Comparison of ENCODE assay signal across 10 cellular contexts in the genomic region with DNA sequence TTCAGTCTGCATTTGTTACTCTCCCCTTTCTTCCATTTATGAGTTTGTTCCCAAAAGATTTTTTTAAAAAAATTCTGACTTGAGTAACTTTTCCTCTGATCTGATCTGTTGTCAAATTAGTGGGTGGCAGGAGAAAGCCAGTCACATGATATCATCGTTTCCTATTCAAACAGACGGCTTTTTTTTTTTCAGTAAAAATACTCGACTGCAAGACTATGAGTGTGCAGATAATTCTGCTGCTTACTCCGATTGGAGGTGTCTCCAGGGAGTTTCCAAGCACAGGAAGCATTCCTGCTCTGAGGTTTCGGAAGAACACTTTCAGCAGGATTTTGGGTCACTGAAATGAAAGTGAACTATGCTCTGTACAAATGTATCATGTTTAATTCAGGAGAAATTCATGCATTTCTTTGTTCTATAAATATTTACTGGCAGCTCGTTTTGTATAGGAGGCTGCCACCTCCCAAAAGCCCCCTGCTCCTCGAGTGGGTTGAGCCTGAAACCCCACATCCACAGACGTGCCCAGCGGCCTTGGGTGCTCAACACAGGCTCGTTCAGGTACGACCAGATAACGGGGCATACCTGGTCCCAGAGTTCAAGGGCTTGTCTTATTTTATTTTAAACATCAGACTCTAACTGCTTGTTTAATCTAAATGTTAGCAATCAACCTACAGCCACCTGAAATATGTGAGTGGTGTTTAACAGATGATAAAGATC.
DNase-seq lines count a peak whose midpoint lies in the region; ATAC-seq, FAIRE-seq and TF ChIP-seq lines count a peak whose summit lies in the region.
"Had no signal": no experiment of that assay in that cellular context is flagged by ENCODE, and none has a peak within 500 bp of the region (broad histone marks: within the 10 kb centered on the region; RNA-seq: fewer than 3 reads in every experiment).

No MANE protein-coding gene starts in this region.

- TF ChIP-seq POLR2A in GM12892 (IDR thresholded peaks at IDR 0.05; ENCODE audit: low read depth, low read length): no peak

- no peaks in the 10 kb centered on the region for H3K9me3 Mint-ChIP-seq in CD8-positive, alpha-beta T cell
- H3K9me3 Mint-ChIP-seq: activated naive CD4-positive, alpha-beta T cell treated with anti-CD3 and anti-CD28 coated beads for 36 hours had no signal

- no peak for TF ChIP-seq CTCF in A673 (conservative IDR thresholded peaks at IDR 0.05; ENCODE audit: low read depth, low read length)
- no peak for TF ChIP-seq CTCF in CD8-positive, alpha-beta T cell (IDR thresholded peaks at IDR 0.05)

- no peaks in the 10 kb centered on the region for H3K36me3 ChIP-seq in A673 (ENCODE audit: insufficient read depth, low read length, poor library complexity, severe bottlenecking)
- H3K36me3 ChIP-seq in CD8-positive, alpha-beta T cell (ENCODE audit: insufficient read depth, low read length): no peaks in the 10 kb centered on the region

- H3K27me3 Mint-ChIP-seq in CD8-positive, alpha-beta T cell (ENCODE audit: low read depth): peaks cover 36% of the 10 kb centered on the region

- peak overlapping the region; percentile 12 for H3K4me3 ChIP-seq in A673 (ENCODE audit: low read depth, low read length, poor library complexity, severe bottlenecking)
- no peak overlapping the region for H3K4me3 ChIP-seq in CD8-positive, alpha-beta T cell (ENCODE audit: low read depth, low read length)

- in situ Hi-C loops in KBM-7 (cut with MboI; ENCODE audit: low pct_unique_long_range_greater_than_20kb, low sequenced_read_pairs): loop anchor here (25.0 kb wide), 1 partner anchor 90 kb away; no protein-coding TSS in a partner anchor

- no peak for FAIRE-seq in GM12892 (lab: Jason Lieb, UNC)

- POLR2A ChIA-PET in A673 (lab: Charles Lee; ENCODE audit: low non-redundant PET): no interaction called here
- POLR2A ChIA-PET in CD8-positive, alpha-beta T cell (lab: Charles Lee): interaction anchor here (0.6 kb wide), 1 partner anchor 98 kb away, joined by 3 read pairs; no protein-coding TSS in a partner anchor

- H3K4me1 Mint-ChIP-seq in CD8-positive, alpha-beta T cell (ENCODE audit: low read depth): peaks cover 10% of the 10 kb centered on the region

- no TSS peak for BruUV-seq in A673 (replicated peaks; lab: Mats Ljungman, UMichigan)

- no peaks in the 10 kb centered on the region for H3K27me3 ChIP-seq in A673 (replicated peaks; ENCODE audit: insufficient read depth, low read depth, low read length, poor library complexity)
- H3K27me3 ChIP-seq in CD8-positive, alpha-beta T cell (ENCODE audit: insufficient read depth, low read length): no peaks in the 10 kb centered on the region

- H3K27ac ChIP-seq in A673 (ENCODE audit: low read depth, low read length, poor library complexity, severe bottlenecking): peak overlapping the region; percentile 11
- H3K27ac ChIP-seq in CD8-positive, alpha-beta T cell (ENCODE audit: low read depth, low read length): no peak overlapping the region

- H3K4me3 Mint-ChIP-seq in CD8-positive, alpha-beta T cell: no peak overlapping the region
- H3K4me3 Mint-ChIP-seq: activated naive CD4-positive, alpha-beta T cell treated with anti-CD3 and anti-CD28 coated beads for 36 hours; CD4-positive, CD25-positive, alpha-beta regulatory T cell had no signal

- no peaks in the 10 kb centered on the region for H3K36me3 Mint-ChIP-seq in CD8-positive, alpha-beta T cell
- H3K36me3 Mint-ChIP-seq: CD4-positive, CD25-positive, alpha-beta regulatory T cell had no signal

- CTCF ChIA-PET in A673 (lab: Charles Lee): no interaction called here
- CTCF ChIA-PET in CD8-positive, alpha-beta T cell (lab: Charles Lee): interaction anchor here (2.4 kb wide), 1 partner anchor 222 kb away, joined by 10 read pairs; no protein-coding TSS in a partner anchor

- H3K4me1 ChIP-seq in A673 (ENCODE audit: insufficient read depth, low read length, poor library complexity, severe bottlenecking): peaks cover 26% of the 10 kb centered on the region
- H3K4me1 ChIP-seq in CD8-positive, alpha-beta T cell (ENCODE audit: insufficient read depth, low read length): peaks cover 5% of the 10 kb centered on the region

- DNase-seq in A673 (ENCODE audit: low spot score): peak; percentile 59
- peak; percentile 35 for DNase-seq in KBM-7
- peak; percentile 67 for DNase-seq in amniotic epithelial cell (ENCODE audit: low read depth)
- DNase-seq in left kidney (ENCODE audit: low read depth, low spot score): peak; percentile 53
- no peak for DNase-seq in CD8-positive, alpha-beta T cell
- DNase-seq in stimulated activated CD4-positive, alpha-beta T cell treated with anti-CD3 and anti-CD28 coated beads, Interleukin-2, amount 100 ng/mL, for 24 hours: no peak
- DNase-seq in GM12892 (ENCODE audit: insufficient read length): no peak
- no peak for DNase-seq in ureter (ENCODE audit: low spot score)
- DNase-seq: activated naive CD4-positive, alpha-beta T cell treated with anti-CD3 and anti-CD28 coated beads for 36 hours; CD4-positive, CD25-positive, alpha-beta regulatory T cell had no signal

- H3K27ac Mint-ChIP-seq in CD8-positive, alpha-beta T cell: no peak overlapping the region
- H3K27ac Mint-ChIP-seq: activated naive CD4-positive, alpha-beta T cell treated with anti-CD3 and anti-CD28 coated beads for 36 hours; CD4-positive, CD25-positive, alpha-beta regulatory T cell had no signal

- no peaks in the 10 kb centered on the region for H3K9me3 ChIP-seq in A673 (ENCODE audit: low read depth, low read length, poor library complexity, severe bottlenecking)
- no peaks in the 10 kb centered on the region for H3K9me3 ChIP-seq in CD8-positive, alpha-beta T cell (ENCODE audit: low read length)

- ATAC-seq in CD8-positive, alpha-beta T cell: no peak

- intact Hi-C loops in A673 (cut with micrococcal nuclease; ENCODE audit: unreplicated experiment): loop anchor here (2.0 kb wide), 2 partner anchors 127 to 223 kb away; a partner anchor contains a TSS
- intact Hi-C loops in CD8-positive, alpha-beta T cell (cut with DNase I, micrococcal nuclease): loop anchor here in 1 of 2 experiments (5.0 kb wide), 1 partner anchor 225 kb away; no protein-coding TSS in a partner anchor

Comparison
In these comparisons a context has a peak if more than half of its experiments do, and no peak if none do; other contexts are left out.
1. DNase-seq: peak in A673 (single experiment), KBM-7 (single experiment), amniotic epithelial cell (single experiment) and left kidney (single experiment); none in CD8-positive, alpha-beta T cell (0 of 7), stimulated activated CD4-positive, alpha-beta T cell treated with anti-CD3 and anti-CD28 coated beads, Interleukin-2, amount 100 ng/mL, for 24 hours (0 of 2), GM12892 (single experiment) and ureter (single experiment).